ENCODE assay signal across 1 cellular context in the genomic region with DNA sequence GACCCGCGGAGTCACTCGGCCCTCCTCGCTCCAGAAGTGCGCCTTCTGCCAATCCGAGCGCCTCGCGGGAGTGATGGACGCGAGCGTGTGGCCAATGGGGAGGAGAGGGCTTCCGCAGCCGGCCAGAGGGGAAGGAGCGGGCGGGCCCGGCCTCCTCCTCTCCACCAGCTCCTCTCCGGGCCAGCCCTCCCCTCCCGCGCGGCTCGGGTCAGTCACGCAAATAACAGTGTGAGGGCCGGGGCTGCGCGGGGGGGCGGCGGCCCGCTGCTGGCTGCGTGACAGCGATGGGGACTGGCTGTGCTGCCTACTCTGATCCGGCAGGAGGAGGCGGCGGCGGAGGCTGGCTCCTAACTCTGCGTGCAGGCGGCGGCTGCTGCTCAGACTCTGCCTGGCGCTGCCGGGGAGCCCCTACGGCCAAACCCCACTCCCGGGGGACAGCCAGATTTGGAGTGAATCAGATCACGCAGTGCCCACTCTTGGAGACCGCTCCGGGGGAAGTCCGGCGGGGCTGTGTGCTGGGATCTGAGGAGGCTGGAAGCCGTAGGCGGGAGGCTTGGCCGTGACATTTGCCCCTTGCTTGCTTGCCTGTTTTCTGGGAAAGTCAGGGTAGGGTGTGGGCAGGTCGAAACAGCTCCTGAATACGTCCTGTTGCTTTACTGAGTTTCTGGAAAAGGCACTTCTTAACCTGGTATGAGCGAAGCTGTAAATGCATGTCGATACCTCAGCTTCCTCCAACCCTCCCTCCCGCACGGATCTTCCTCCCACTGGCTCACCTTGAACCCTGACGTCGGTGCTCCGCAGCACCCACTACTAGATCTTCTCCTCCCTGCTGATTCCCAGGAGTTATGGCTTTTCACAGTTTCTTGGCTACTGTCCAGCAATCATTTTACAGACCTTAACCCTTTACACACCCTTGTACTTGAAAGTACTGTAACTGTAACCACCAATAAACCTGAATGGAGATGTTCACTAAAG.
TF ChIP-seq lines count a peak whose summit lies in the region.

No MANE protein-coding gene starts in this region.

TF ChIP-seq in HEK293, 187 proteins besides CTCF, POLR2A, EP300 and RAD21 (continued from another document and continues in another):
- TF ChIP-seq PRDM6 (tag by site-specific recombination; IDR thresholded peaks at IDR 0.05), result no peak
- TF ChIP-seq, protein P1, sequence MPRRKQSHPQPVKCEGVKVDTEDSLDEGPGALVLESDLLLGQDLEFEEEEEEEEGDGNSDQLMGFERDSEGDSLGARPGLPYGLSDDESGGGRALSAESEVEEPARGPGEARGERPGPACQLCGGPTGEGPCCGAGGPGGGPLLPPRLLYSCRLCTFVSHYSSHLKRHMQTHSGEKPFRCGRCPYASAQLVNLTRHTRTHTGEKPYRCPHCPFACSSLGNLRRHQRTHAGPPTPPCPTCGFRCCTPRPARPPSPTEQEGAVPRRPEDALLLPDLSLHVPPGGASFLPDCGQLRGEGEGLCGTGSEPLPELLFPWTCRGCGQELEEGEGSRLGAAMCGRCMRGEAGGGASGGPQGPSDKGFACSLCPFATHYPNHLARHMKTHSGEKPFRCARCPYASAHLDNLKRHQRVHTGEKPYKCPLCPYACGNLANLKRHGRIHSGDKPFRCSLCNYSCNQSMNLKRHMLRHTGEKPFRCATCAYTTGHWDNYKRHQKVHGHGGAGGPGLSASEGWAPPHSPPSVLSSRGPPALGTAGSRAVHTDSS (tag by site-specific recombination; IDR thresholded peaks at IDR 0.05), result peak; percentile 42; the same call in 1 of the 2 replicates
- TF ChIP-seq ZNF600 (tag by site-specific recombination; IDR thresholded peaks at IDR 0.05), result peak; percentile 81
- peak; percentile 85 for TF ChIP-seq ZFHX2 (tag by site-specific recombination; conservative IDR thresholded peaks at IDR 0.05)
- TF ChIP-seq ZNF157 (tag by site-specific recombination; IDR thresholded peaks at IDR 0.05), result no peak
- TF ChIP-seq PRDM1 (tag by site-specific recombination; IDR thresholded peaks at IDR 0.05), result no peak
- TF ChIP-seq ZNF354C (tag by site-specific recombination; IDR thresholded peaks at IDR 0.05; ENCODE audit: borderline replicate concordance, low read depth), result no peak
- no peak for TF ChIP-seq KLF7 (tag by site-specific recombination; IDR thresholded peaks at IDR 0.05; ENCODE audit: borderline replicate concordance)
- no peak for TF ChIP-seq GFI1B (tag by site-specific recombination; IDR thresholded peaks at IDR 0.05)
- TF ChIP-seq ZNF501 (tag by site-specific recombination; IDR thresholded peaks at IDR 0.05), result peak; percentile 87
- TF ChIP-seq SP7 (tag by site-specific recombination; IDR thresholded peaks at IDR 0.05), result peak; percentile 77
- peak; percentile 68 for TF ChIP-seq FEZF1 (tag by site-specific recombination; IDR thresholded peaks at IDR 0.05)
- peak; percentile 27; the same call in 1 of the 2 replicates for TF ChIP-seq ZBTB10 (tag by site-specific recombination; IDR thresholded peaks at IDR 0.05)
- peak; percentile 74 for TF ChIP-seq ZNF398 (tag by site-specific recombination; IDR thresholded peaks at IDR 0.05)
- peak; percentile 84 for TF ChIP-seq SP3 (tag by site-specific recombination; IDR thresholded peaks at IDR 0.05)
- TF ChIP-seq, protein P2, sequence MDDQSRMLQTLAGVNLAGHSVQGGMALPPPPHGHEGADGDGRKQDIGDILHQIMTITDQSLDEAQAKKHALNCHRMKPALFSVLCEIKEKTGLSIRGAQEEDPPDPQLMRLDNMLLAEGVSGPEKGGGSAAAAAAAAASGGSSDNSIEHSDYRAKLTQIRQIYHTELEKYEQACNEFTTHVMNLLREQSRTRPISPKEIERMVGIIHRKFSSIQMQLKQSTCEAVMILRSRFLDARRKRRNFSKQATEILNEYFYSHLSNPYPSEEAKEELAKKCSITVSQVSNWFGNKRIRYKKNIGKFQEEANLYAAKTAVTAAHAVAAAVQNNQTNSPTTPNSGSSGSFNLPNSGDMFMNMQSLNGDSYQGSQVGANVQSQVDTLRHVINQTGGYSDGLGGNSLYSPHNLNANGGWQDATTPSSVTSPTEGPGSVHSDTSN (CRISPR knock-in tag; IDR thresholded peaks at IDR 0.05), result peak; percentile 96; the same call in 1 of the 2 replicates
- TF ChIP-seq ZNF629 (tag by site-specific recombination; IDR thresholded peaks at IDR 0.05), result no peak; the same call in 1 of the 2 replicates
- 0 out of 2 replicates have a peak, but pooled peaks have one; percentile 54 for TF ChIP-seq HOXD13 (CRISPR knock-in tag; IDR thresholded peaks at IDR 0.05; ENCODE audit: borderline replicate concordance)
- TF ChIP-seq ZNF423 (tag by site-specific recombination; IDR thresholded peaks at IDR 0.05), result peak; percentile 93
- TF ChIP-seq ZBTB48 (tag by site-specific recombination; IDR thresholded peaks at IDR 0.05), result no peak
- peak; percentile 71 for TF ChIP-seq ZNF768 (tag by site-specific recombination; IDR thresholded peaks at IDR 0.05)
- no peak for TF ChIP-seq ZNF26 (tag by site-specific recombination; IDR thresholded peaks at IDR 0.05)
- TF ChIP-seq ZNF366 (tag by site-specific recombination; conservative IDR thresholded peaks at IDR 0.05), result peak; percentile 45; the same call in 1 of the 2 replicates
- peak; percentile 90 for TF ChIP-seq PATZ1 (tag by site-specific recombination; IDR thresholded peaks at IDR 0.05)
- TF ChIP-seq WT1 (tag by site-specific recombination; IDR thresholded peaks at IDR 0.05), result peak; percentile 44
- TF ChIP-seq ZNF558 (tag by site-specific recombination; IDR thresholded peaks at IDR 0.05), result no peak
- TF ChIP-seq, protein P3, sequence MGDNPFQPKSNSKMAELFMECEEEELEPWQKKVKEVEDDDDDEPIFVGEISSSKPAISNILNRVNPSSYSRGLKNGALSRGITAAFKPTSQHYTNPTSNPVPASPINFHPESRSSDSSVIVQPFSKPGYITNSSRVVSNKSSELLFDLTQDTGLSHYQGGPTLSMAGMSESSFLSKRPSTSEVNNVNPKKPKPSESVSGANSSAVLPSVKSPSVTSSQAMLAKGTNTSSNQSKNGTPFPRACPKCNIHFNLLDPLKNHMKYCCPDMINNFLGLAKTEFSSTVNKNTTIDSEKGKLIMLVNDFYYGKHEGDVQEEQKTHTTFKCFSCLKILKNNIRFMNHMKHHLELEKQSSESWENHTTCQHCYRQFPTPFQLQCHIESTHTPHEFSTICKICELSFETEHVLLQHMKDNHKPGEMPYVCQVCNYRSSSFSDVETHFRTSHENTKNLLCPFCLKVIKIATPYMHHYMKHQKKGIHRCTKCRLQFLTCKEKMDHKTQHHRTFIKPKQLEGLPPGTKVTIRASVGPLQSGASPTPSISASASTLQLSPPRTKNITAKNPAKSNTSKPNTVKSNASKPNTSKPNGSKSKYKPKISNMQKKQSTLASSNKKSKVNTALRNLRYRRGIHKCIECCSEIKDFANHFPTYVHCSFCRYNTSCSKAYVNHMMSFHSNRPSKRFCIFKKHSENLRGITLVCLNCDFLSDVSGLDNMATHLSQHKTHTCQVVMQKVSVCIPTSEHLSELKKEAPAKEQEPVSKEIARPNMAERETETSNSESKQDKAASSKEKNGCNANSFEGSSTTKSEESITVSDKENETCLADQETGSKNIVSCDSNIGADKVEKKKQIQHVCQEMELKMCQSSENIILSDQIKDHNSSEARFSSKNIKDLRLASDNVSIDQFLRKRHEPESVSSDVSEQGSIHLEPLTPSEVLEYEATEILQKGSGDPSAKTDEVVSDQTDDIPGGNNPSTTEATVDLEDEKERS (tag by site-specific recombination; IDR thresholded peaks at IDR 0.05), result 0 out of 2 replicates have a peak, but pooled peaks have one; percentile 6
- peak; percentile 61; the same call in 1 of the 2 replicates for TF ChIP-seq IKZF3 (tag by site-specific recombination; IDR thresholded peaks at IDR 0.05)
- TF ChIP-seq KLF9 (tag by site-specific recombination; IDR thresholded peaks at IDR 0.05; ENCODE audit: low read depth), result peak; percentile 72
- TF ChIP-seq ZBTB1 (tag by site-specific recombination; IDR thresholded peaks at IDR 0.05), result peak; percentile 81
- no peak for TF ChIP-seq ZNF792 (tag by site-specific recombination; IDR thresholded peaks at IDR 0.05)
- TF ChIP-seq ZNF623 (tag by site-specific recombination; IDR thresholded peaks at IDR 0.05), result no peak
- TF ChIP-seq GLIS2 (tag by site-specific recombination; IDR thresholded peaks at IDR 0.05), result peak; percentile 92
- no peak for TF ChIP-seq MZF1 (tag by site-specific recombination; IDR thresholded peaks at IDR 0.05; ENCODE audit: borderline replicate concordance)
- peak; percentile 75 for TF ChIP-seq ZBTB20 (tag by site-specific recombination; IDR thresholded peaks at IDR 0.05)
- TF ChIP-seq EGR2 (tag by site-specific recombination; IDR thresholded peaks at IDR 0.05; ENCODE audit: low read depth), result peak; percentile 82
- TF ChIP-seq ZNF776 (tag by site-specific recombination; IDR thresholded peaks at IDR 0.05; ENCODE audit: borderline replicate concordance), result no peak
- 0 out of 2 replicates have a peak, but pooled peaks have one; percentile 51 for TF ChIP-seq BCL11B (tag by site-specific recombination; IDR thresholded peaks at IDR 0.05; ENCODE audit: low read depth)
- peak; percentile 50 for TF ChIP-seq ZNF391 (tag by site-specific recombination; IDR thresholded peaks at IDR 0.05; ENCODE audit: borderline replicate concordance, low read depth)
- TF ChIP-seq SP2 (tag by site-specific recombination; IDR thresholded peaks at IDR 0.05), result peak; percentile 84
- peak; percentile 51 for TF ChIP-seq ZNF394 (tag by site-specific recombination; IDR thresholded peaks at IDR 0.05; ENCODE audit: borderline replicate concordance)
- TF ChIP-seq ZNF112 (tag by site-specific recombination; IDR thresholded peaks at IDR 0.05), result no peak
